In genomic region chr12:128820723-128821432, GRCh38 we compare ENCODE assay signal across 8 cellular contexts. TPM values are rescaled to one million over a fixed set of nuclear protein-coding genes. Genes with fewer than 3 reads are reported as not detected.
A peak's percentile ranks its signal among the peaks of the same experiment; 100 is the strongest.
DNase-seq lines count a peak whose midpoint lies in the region; ATAC-seq and TF ChIP-seq lines count a peak whose summit lies in the region.

No MANE protein-coding gene starts in this region.

- DNase-seq in C1 segment of cervical spinal cord (lab: John Stamatoyannopoulos, UW): peak in 9 of 14 donors; percentile 17 to 60 (median 48)
- peak; percentile 73 for DNase-seq in lower lobe of right lung
- no peak for DNase-seq in OCI-M2 (lab: John Stamatoyannopoulos, UW; ENCODE audit: unreplicated experiment)
- no peak for DNase-seq in NCI-H1930 (lab: John Stamatoyannopoulos, UW)
- DNase-seq in NCI-H524 (lab: John Stamatoyannopoulos, UW): no peak

- H3K27me3 Mint-ChIP-seq in T-helper 1 cell treated with Interleukin-12 subunit alpha and Interleukin-12 subunit beta and Interleukin-4 antibody, amounts not matched to agents 30 μg/mL and 1 μg/mL, for 36 hours (ENCODE audit: low read depth): no peaks in the 10 kb centered on the region

- no peaks in the 10 kb centered on the region for H3K9me3 ChIP-seq in lower lobe of right lung

- H3K4me1 Mint-ChIP-seq in T-helper 1 cell treated with Interleukin-12 subunit alpha and Interleukin-12 subunit beta and Interleukin-4 antibody, amounts not matched to agents 30 μg/mL and 1 μg/mL, for 36 hours (ENCODE audit: low read depth): peaks cover 53% of the 10 kb centered on the region

- TF ChIP-seq CTCF in lower lobe of right lung (IDR thresholded peaks at IDR 0.05): no peak

- peak overlapping the region; percentile 58 for H3K4me3 Mint-ChIP-seq in T-helper 1 cell treated with Interleukin-12 subunit alpha and Interleukin-12 subunit beta and Interleukin-4 antibody, amounts not matched to agents 30 μg/mL and 1 μg/mL, for 36 hours

- peak overlapping the region; percentile 71 for H3K27ac Mint-ChIP-seq in T-helper 1 cell treated with Interleukin-12 subunit alpha and Interleukin-12 subunit beta and Interleukin-4 antibody, amounts not matched to agents 30 μg/mL and 1 μg/mL, for 36 hours

- H3K4me3 ChIP-seq in lower lobe of right lung: no peak overlapping the region

- H3K9me3 Mint-ChIP-seq in T-helper 1 cell treated with Interleukin-12 subunit alpha and Interleukin-12 subunit beta and Interleukin-4 antibody, amounts not matched to agents 30 μg/mL and 1 μg/mL, for 36 hours: no peaks in the 10 kb centered on the region

- intact Hi-C loops in lower lobe of right lung (cut with DNase I): no loop called here

- peaks cover 60% of the 10 kb centered on the region for H3K4me1 ChIP-seq in lower lobe of right lung

- peaks cover 17% of the 10 kb centered on the region for H3K36me3 Mint-ChIP-seq in T-helper 1 cell treated with Interleukin-12 subunit alpha and Interleukin-12 subunit beta and Interleukin-4 antibody, amounts not matched to agents 30 μg/mL and 1 μg/mL, for 36 hours (ENCODE audit: low read depth)

- H3K36me3 ChIP-seq in lower lobe of right lung: no peaks in the 10 kb centered on the region

- peak; percentile 60 for ATAC-seq in GM18907 (IDR thresholded peaks at IDR 0.05; ENCODE audit: unreplicated experiment)
- ATAC-seq in HG03039 (IDR thresholded peaks at IDR 0.05; ENCODE audit: unreplicated experiment): peak; percentile 46
- peak; percentile 22 to 58 for ATAC-seq in lower lobe of right lung

- no peaks in the 10 kb centered on the region for H3K27me3 ChIP-seq in lower lobe of right lung (ENCODE audit: low read depth)

- peak overlapping the region; percentile 20 for H3K27ac ChIP-seq in lower lobe of right lung

RNA-seq across cellular contexts. Expression of gene SLC15A4, which starts 2.9 kb away (rescaled TPM):
- 30.0 TPM for total RNA-seq in lower lobe of right lung

RNA-seq across cellular contexts. Expression of gene GLT1D1, which starts 32.4 kb away (rescaled TPM):
- 5.3 TPM for total RNA-seq in lower lobe of right lung

Comparison
In these comparisons a context has a peak if more than half of its experiments do, and no peak if none do; other contexts are left out.
1. DNase-seq: peak in C1 segment of cervical spinal cord (9 of 14) and lower lobe of right lung (single experiment); none in OCI-M2 (single experiment), NCI-H1930 (0 of 2) and NCI-H524 (0 of 2).
2. Peak in every context shown above with its lines, with median percentiles within 50 percentile points of each other: ATAC-seq.